1 cellular context compared by ENCODE assay signal in genomic region chr2:235054497-235054896, GRCh38.
TF ChIP-seq lines count a peak whose summit lies in the region.

No MANE protein-coding gene starts in this region.

TF ChIP-seq in endothelial cell of umbilical vein, 7 proteins besides CTCF, POLR2A, EP300 and RAD21:
- TF ChIP-seq EZH2 (IDR thresholded peaks at IDR 0.05; ENCODE audit: borderline replicate concordance, low read depth, low read length, severe bottlenecking) (no peak), GATA2 (IDR thresholded peaks at IDR 0.05; ENCODE audit: insufficient read depth, insufficient read length, low read depth, low read length) (no peak), POLR2AphosphoS5 (IDR thresholded peaks at IDR 0.05; ENCODE audit: insufficient read depth, low read depth, low read length) (no peak), JUN (IDR thresholded peaks at IDR 0.05; ENCODE audit: borderline replicate concordance, insufficient read depth, insufficient read length, low read depth) (peak; percentile 55), FOS (IDR thresholded peaks at IDR 0.05; ENCODE audit: borderline replicate concordance, insufficient read depth, low read length) (peak; percentile 39)
